ENCODE assay signal across 22 cellular contexts in genomic region chr12:87981495-87981894, GRCh38. TPM values are rescaled to one million over a fixed set of nuclear protein-coding genes. Genes with fewer than 3 reads are reported as not detected.
A peak's percentile ranks its signal among the peaks of the same experiment; 100 is the strongest.
DNase-seq lines count a peak whose midpoint lies in the region; ATAC-seq and TF ChIP-seq lines count a peak whose summit lies in the region.
"Had no signal": no experiment of that assay in that cellular context is flagged by ENCODE, and none has a peak within 500 bp of the region (broad histone marks: within the 10 kb centered on the region; RNA-seq: fewer than 3 reads in every experiment).

No MANE protein-coding gene starts in this region.

- H3K14ac ChIP-seq in mesenchymal stem cell (ENCODE audit: low read length in 2 of 2), result no peak overlapping the region

- H3K27me3 ChIP-seq in right atrium auricular region (no peaks in the 10 kb centered on the region), mesenchymal stem cell (ENCODE audit: control insufficient read depth in 1 of 2, insufficient read depth in 1 of 2, low read length in 2 of 2) (no peaks in the 10 kb centered on the region)

- intact Hi-C loops in Right ventricle myocardium superior (cut with DNase I), result no loop called here

- DNase-seq in Right ventricle myocardium superior (no peak), right atrium auricular region (ENCODE audit: low spot score) (no peak), choroid plexus epithelial cell (ENCODE audit: low read depth) (peak; percentile 57), mesenchymal stem cell (peak; percentile 3)
- no peak for DNase-seq in stimulated activated CD4-positive, alpha-beta T cell treated with anti-CD3 and anti-CD28 coated beads, Interleukin-4, amount 100 ng/mL, for 1 hour
- no peak for DNase-seq in stimulated activated naive CD8-positive, alpha-beta T cell treated with anti-CD3 and anti-CD28 coated beads, Interleukin-15, Interleukin-2, amounts not matched to agents 100 U/mL and 50 U/mL, for 24 hours
- DNase-seq: Caco-2; CD4-positive, alpha-beta T cell; GOT3; NCI-H1417 treated with DMSO at 0.1 percent for 48 hours; NCI-H187 treated with DMSO at 0.1 percent for 48 hours; NCI-H2227 treated with DMSO at 0.1 percent for 48 hours; NCI-H524; NCI-H82; SIG-M5 had no signal

- no peak overlapping the region for H4K8ac ChIP-seq in mesenchymal stem cell (ENCODE audit: low read length)

- no peak overlapping the region for H4K91ac ChIP-seq in mesenchymal stem cell (ENCODE audit: low read length)

- no peak overlapping the region for H3K23ac ChIP-seq in mesenchymal stem cell (ENCODE audit: low read length in 2 of 2)

- H3K4me3 ChIP-seq in right atrium auricular region, result no peak overlapping the region
- H3K4me3 ChIP-seq in choroid plexus epithelial cell (ENCODE audit: low read depth, low read length), result no peak overlapping the region
- no peak overlapping the region for H3K4me3 ChIP-seq in mesenchymal stem cell (ENCODE audit: insufficient read depth in 1 of 2, low read depth in 1 of 2, low read length in 2 of 2)

- no peak overlapping the region for H2AK5ac ChIP-seq in mesenchymal stem cell (ENCODE audit: low read length, severe bottlenecking)

- H2BK120ac ChIP-seq in mesenchymal stem cell (ENCODE audit: low read depth, low read length), result no peak overlapping the region

- no peak overlapping the region for H2BK12ac ChIP-seq in mesenchymal stem cell (ENCODE audit: low read length in 2 of 2)

- H3K18ac ChIP-seq in mesenchymal stem cell (ENCODE audit: low read depth in 1 of 2, low read length in 2 of 2), result no peak overlapping the region

- H3K27ac ChIP-seq in right atrium auricular region (no peak overlapping the region), mesenchymal stem cell (ENCODE audit: low read length, poor library complexity, severe bottlenecking) (no peak overlapping the region)
- H3K27ac ChIP-seq: HL-60 had no signal

- 96% methylated on average over 1 of the region's 1 CpG for WGBS in mesenchymal stem cell

- H3K4me2 ChIP-seq in mesenchymal stem cell (ENCODE audit: low read length, poor library complexity, severe bottlenecking), result peak overlapping the region; percentile 17

- TF ChIP-seq CTCF in right atrium auricular region (IDR thresholded peaks at IDR 0.05) (no peak), choroid plexus epithelial cell (conservative IDR thresholded peaks at IDR 0.05; ENCODE audit: low read depth, low read length) (no peak)

- no peak overlapping the region for H3K4ac ChIP-seq in mesenchymal stem cell (ENCODE audit: low read depth in 1 of 2, low read length in 2 of 2)

- no peak overlapping the region for H2AFZ ChIP-seq in mesenchymal stem cell (ENCODE audit: low read depth, low read length)

- H2BK15ac ChIP-seq in mesenchymal stem cell (ENCODE audit: low read depth, poor library complexity, severe bottlenecking), result no peak overlapping the region

- H3K4me1 ChIP-seq in right atrium auricular region (no peaks in the 10 kb centered on the region), mesenchymal stem cell (ENCODE audit: control insufficient read depth, insufficient read depth, low read depth, low read length) (no peaks in the 10 kb centered on the region)
- H3K4me1 ChIP-seq: Caco-2 had no signal

- no peak overlapping the region for H2BK5ac ChIP-seq in mesenchymal stem cell (ENCODE audit: low read depth, low read length, poor library complexity, severe bottlenecking)

- H3K9ac ChIP-seq in mesenchymal stem cell (ENCODE audit: low read length), result no peak overlapping the region

- H3K36me3 ChIP-seq in right atrium auricular region, result no peaks in the 10 kb centered on the region
- H3K36me3 ChIP-seq in mesenchymal stem cell (ENCODE audit: control insufficient read depth in 1 of 2, insufficient read depth in 2 of 2, low read depth in 1 of 2, low read length in 2 of 2), result no peaks in the 10 kb centered on the region

- H3K79me1 ChIP-seq in mesenchymal stem cell (replicated peaks; ENCODE audit: low read length, poor library complexity, severe bottlenecking), result no peaks in the 10 kb centered on the region

- ATAC-seq in Right ventricle myocardium superior (ENCODE audit: poor library complexity), result peak; percentile 53
- ATAC-seq in HG03159 (IDR thresholded peaks at IDR 0.05; ENCODE audit: unreplicated experiment), result no peak
- ATAC-seq in HG02610 (IDR thresholded peaks at IDR 0.05; ENCODE audit: unreplicated experiment), result no peak
- ATAC-seq in stimulated activated naive CD8-positive, alpha-beta T cell treated with anti-CD3 and anti-CD28 coated beads, Interleukin-15, Interleukin-2, amounts not matched to agents 100 U/mL and 50 U/mL, for 24 hours, result no peak

- no peaks in the 10 kb centered on the region for H3K9me3 ChIP-seq in right atrium auricular region
- no peaks in the 10 kb centered on the region for H3K9me3 ChIP-seq in mesenchymal stem cell (ENCODE audit: control insufficient read depth, low read length)
- H3K9me3 ChIP-seq: Caco-2 had no signal

RNA-seq across cellular contexts. Expression of gene C12orf50, which starts 47.7 kb away (rescaled TPM):
- total RNA-seq in Right ventricle myocardium superior (0.11 TPM), right atrium auricular region (not detected)
- 0.04 TPM for polyA plus RNA-seq in mesenchymal stem cell (2013, experiment 1 of 2)
- polyA plus RNA-seq in mesenchymal stem cell (2013, experiment 2 of 2), result 0.01 TPM
- total RNA-seq: Caco-2, HT1080, M059J, RPMI7951 had no signal
- polyA plus RNA-seq: BJ had no signal

Comparison
In these comparisons a context has a peak if more than half of its experiments do, and no peak if none do; other contexts are left out.
1. DNase-seq: peak in choroid plexus epithelial cell (single experiment) and mesenchymal stem cell (single experiment); none in Right ventricle myocardium superior (single experiment), right atrium auricular region (single experiment), stimulated activated CD4-positive, alpha-beta T cell treated with anti-CD3 and anti-CD28 coated beads, Interleukin-4, amount 100 ng/mL, for 1 hour (single experiment) and stimulated activated naive CD8-positive, alpha-beta T cell treated with anti-CD3 and anti-CD28 coated beads, Interleukin-15, Interleukin-2, amounts not matched to agents 100 U/mL and 50 U/mL, for 24 hours (single experiment).